In the genomic region with DNA sequence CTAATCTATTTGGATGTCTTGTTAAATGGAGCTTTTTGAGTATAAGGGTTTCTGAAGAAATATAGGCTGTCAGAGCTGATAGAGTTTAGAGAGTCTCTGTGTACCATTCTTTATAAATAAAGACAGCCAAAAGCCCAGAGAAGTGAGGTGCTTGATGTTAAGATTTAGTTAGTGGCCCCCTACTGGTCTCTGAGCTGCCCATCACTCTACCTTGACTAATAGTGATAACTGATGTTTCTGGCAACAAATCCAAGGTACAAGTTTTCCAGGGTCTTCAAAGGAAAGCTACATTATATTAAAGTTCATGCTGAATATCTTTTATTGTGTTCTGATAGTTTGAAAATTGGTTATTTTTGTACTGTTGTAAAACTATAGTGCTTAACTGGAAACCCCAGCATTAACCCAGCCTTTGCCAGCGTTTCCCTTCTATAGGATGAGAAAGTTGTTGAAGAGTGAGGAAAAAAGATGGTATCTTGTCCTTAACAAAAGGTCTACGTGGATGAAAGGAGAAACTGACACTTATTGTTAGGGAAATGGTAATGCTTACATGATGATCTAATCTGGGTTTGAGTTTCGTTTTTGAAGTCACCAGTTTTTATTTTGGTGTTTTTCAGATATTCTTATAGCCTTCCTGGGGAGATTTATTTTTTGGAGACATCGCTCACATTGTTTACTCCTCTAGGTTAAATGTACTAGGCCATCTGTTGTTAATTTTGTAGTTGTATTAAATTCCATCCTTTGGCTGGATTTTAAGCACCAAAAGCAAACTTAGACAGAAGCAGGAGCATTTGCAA, we compare ENCODE assay signal across 11 cellular contexts.
A peak's percentile ranks its signal among the peaks of the same experiment; 100 is the strongest.
DNase-seq lines count a peak whose midpoint lies in the region; ATAC-seq, FAIRE-seq and TF ChIP-seq lines count a peak whose summit lies in the region.
"Had no signal": no experiment of that assay in that cellular context is flagged by ENCODE, and none has a peak within 500 bp of the region (broad histone marks: within the 10 kb centered on the region; RNA-seq: fewer than 3 reads in every experiment).

No MANE protein-coding gene starts in this region.

- H4K20me1 ChIP-seq in GM12878 (ENCODE audit: control insufficient read depth, insufficient read depth) (no peaks in the 10 kb centered on the region), osteoblast (ENCODE audit: insufficient read depth, low read length) (peaks cover 2% of the 10 kb centered on the region)

- DNase-seq in GM03348 (ENCODE audit: low spot score) (peak; percentile 26), GM12878 (ENCODE audit: low read depth, low spot score) (no peak), osteoblast (ENCODE audit: insufficient read length, low spot score, missing footprints) (no peak), HuH-7 (ENCODE audit: low spot score) (no peak)
- DNase-seq in activated naive CD4-positive, alpha-beta T cell treated with anti-CD3 and anti-CD28 coated beads for 36 hours: no peak
- DNase-seq: activated T-cell treated with anti-CD3 and anti-CD28 coated beads, Interleukin-2, amount 50 U/mL, for 48 hours; transverse colon had no signal

- BruUV-seq in GM12878 (replicated peaks; lab: Mats Ljungman, UMichigan): no TSS peak

- H3K27me3 Mint-ChIP-seq in activated naive CD4-positive, alpha-beta T cell treated with anti-CD3 and anti-CD28 coated beads for 36 hours (ENCODE audit: low read depth): no peaks in the 10 kb centered on the region

- H3K9me3 Mint-ChIP-seq in activated naive CD4-positive, alpha-beta T cell treated with anti-CD3 and anti-CD28 coated beads for 36 hours: no peaks in the 10 kb centered on the region

- peaks cover 16% of the 10 kb centered on the region for H3K79me2 ChIP-seq in GM12878 (ENCODE audit: control insufficient read depth, insufficient read depth, low read length)
- no peaks in the 10 kb centered on the region for H3K79me2 ChIP-seq in osteoblast (ENCODE audit: insufficient read depth, low read length)

- no peak overlapping the region for H3K4me3 Mint-ChIP-seq in activated naive CD4-positive, alpha-beta T cell treated with anti-CD3 and anti-CD28 coated beads for 36 hours

- SMC1A ChIA-PET in GM12878 (lab: Charles Lee; ENCODE audit: uncharacterized antibody, unreplicated experiment): interaction anchor here (0.8 to 9.9 kb wide), 22 partner anchors 8 to 140 kb away, joined by 3 to 89 read pairs (median 5); no protein-coding TSS in a partner anchor

- no peak overlapping the region for H3K27ac Mint-ChIP-seq in activated naive CD4-positive, alpha-beta T cell treated with anti-CD3 and anti-CD28 coated beads for 36 hours

- H3K36me3 ChIP-seq in GM12878 (ENCODE audit: control insufficient read depth in 2 of 2, insufficient read depth in 2 of 2, low read length in 1 of 2) (no peaks in the 10 kb centered on the region; a peak in 1 of 4 replicates), osteoblast (ENCODE audit: insufficient read depth, low read length) (no peaks in the 10 kb centered on the region)
- H3K36me3 ChIP-seq: SJCRH30, transverse colon had no signal

- TF ChIP-seq RAD21 in GM12878 (IDR thresholded peaks at IDR 0.05; ENCODE audit: insufficient read depth, low read depth, low read length): peak; percentile 56

- no peak for FAIRE-seq in GM12878 (lab: Jason Lieb, UNC)

- H3K4me3 ChIP-seq in GM12878: no peak overlapping the region
- peak overlapping the region; percentile 53 for H3K4me3 ChIP-seq in osteoblast (ENCODE audit: insufficient read depth, low read length)
- H3K4me3 ChIP-seq: SJCRH30, transverse colon had no signal

- RAD21 ChIA-PET in GM12878 (lab: Charles Lee; ENCODE audit: unreplicated experiment): interaction anchor here (0.9 to 3.3 kb wide), 11 partner anchors 9 to 148 kb away, joined by 3 to 39 read pairs (median 7); no protein-coding TSS in a partner anchor

- TF ChIP-seq CTCF in GM12878 (IDR thresholded peaks at IDR 0.05 in 2 of 3, conservative IDR thresholded peaks at IDR 0.05 in 1 of 3; ENCODE audit: control insufficient read depth in 2 of 3, extremely low read depth in 1 of 3, insufficient read depth in 1 of 3, low read depth in 3 of 3, low read length in 3 of 3) (peak; percentile 41 to 51 (median 45)), osteoblast (IDR thresholded peaks at IDR 0.05; ENCODE audit: extremely low read depth, low read depth, low read length) (peak; percentile 44)

- H3K27ac ChIP-seq in GM12878 (ENCODE audit: control insufficient read depth, insufficient read depth) (peak overlapping the region; percentile 77), osteoblast (ENCODE audit: low read depth, low read length) (no peak overlapping the region)
- H3K27ac ChIP-seq: SJCRH30 had no signal

- no peaks in the 10 kb centered on the region for H3K9me3 ChIP-seq in GM12878 (replicated peaks; ENCODE audit: control insufficient read depth, insufficient read depth, low read length)
- no peaks in the 10 kb centered on the region for H3K9me3 ChIP-seq in osteoblast (ENCODE audit: low read depth, low read length)
- H3K9me3 ChIP-seq: SJCRH30, transverse colon had no signal

- intact Hi-C loops in GM12878 (cut with micrococcal nuclease; ENCODE audit: unreplicated experiment): loop anchor here (5.0 to 10.0 kb wide), 5 partner anchors 60 to 1018 kb away; no protein-coding TSS in a partner anchor
- intact Hi-C loops in activated naive CD4-positive, alpha-beta T cell treated with anti-CD3 and anti-CD28 coated beads for 36 hours (cut with micrococcal nuclease): no loop called here

- H3K4me2 ChIP-seq in GM12878 (ENCODE audit: control insufficient read depth, insufficient read depth): peak overlapping the region; percentile 19
- peak overlapping the region; percentile 65 for H3K4me2 ChIP-seq in osteoblast (ENCODE audit: insufficient read depth, low read length)

- CTCF ChIA-PET in GM12878 (lab: Yijun Ruan, JAX): interaction anchor here (0.7 to 3.4 kb wide), 19 partner anchors 10 to 255 kb away, joined by 3 to 16 read pairs (median 5); no protein-coding TSS in a partner anchor
- CTCF ChIA-PET in activated naive CD4-positive, alpha-beta T cell treated with anti-CD3 and anti-CD28 coated beads for 36 hours (lab: Charles Lee): interaction anchor here (0.6 to 0.7 kb wide), 2 partner anchors 149 to 1354 kb away, joined by 3 read pairs; no protein-coding TSS in a partner anchor

- H3K4me1 ChIP-seq in GM12878 (ENCODE audit: control insufficient read depth, insufficient read depth, low read length) (peaks cover 38% of the 10 kb centered on the region), osteoblast (ENCODE audit: insufficient read depth, low read length) (no peaks in the 10 kb centered on the region)
- H3K4me1 ChIP-seq: SJCRH30 had no signal

- POLR2A ChIA-PET in GM12878 (lab: Charles Lee): interaction anchor here (0.6 to 1.9 kb wide), 6 partner anchors 15 to 218 kb away, joined by 3 to 12 read pairs (median 4); no protein-coding TSS in a partner anchor

- H3K36me3 Mint-ChIP-seq in activated naive CD4-positive, alpha-beta T cell treated with anti-CD3 and anti-CD28 coated beads for 36 hours (ENCODE audit: low read depth): no peaks in the 10 kb centered on the region

- no peaks in the 10 kb centered on the region for H3K4me1 Mint-ChIP-seq in activated naive CD4-positive, alpha-beta T cell treated with anti-CD3 and anti-CD28 coated beads for 36 hours (ENCODE audit: low read depth)

- H3K27me3 ChIP-seq in GM12878 (replicated peaks in 1 of 2; ENCODE audit: control insufficient read depth in 2 of 2, insufficient read depth in 2 of 2, low read length in 1 of 2) (no peaks in the 10 kb centered on the region), osteoblast (ENCODE audit: insufficient read depth, low read length) (no peaks in the 10 kb centered on the region)
- H3K27me3 ChIP-seq: SJCRH30, transverse colon had no signal

- H3K9ac ChIP-seq in GM12878 (ENCODE audit: control insufficient read depth, insufficient read depth, low read length): peak overlapping the region; percentile 9; the same call in 1 of the 2 replicates

- in situ Hi-C loops in GM12878 (cut with MboI): no loop called here

- WGBS in GM12878 (ENCODE audit: insufficient coverage, insufficient replicate concordance, low lambda C conversion rate, missing lambda C conversion rate): 13% methylated on average over 4 of the region's 4 CpGs

- ATAC-seq in HG03354 (IDR thresholded peaks at IDR 0.05; ENCODE audit: poor library complexity, severe bottlenecking, unreplicated experiment): peak; percentile 50
- peak; percentile 52 for ATAC-seq in GM12878
- ATAC-seq in GM18909 (IDR thresholded peaks at IDR 0.05; ENCODE audit: poor library complexity, unreplicated experiment): no peak
- ATAC-seq in GM18505 (IDR thresholded peaks at IDR 0.05; ENCODE audit: unreplicated experiment): no peak

- no peak for TF ChIP-seq EP300 in GM12878 (IDR thresholded peaks at IDR 0.05; ENCODE audit: borderline replicate concordance in 1 of 2, control insufficient read depth in 1 of 2, low read depth in 2 of 2, low read length in 2 of 2)

- H2AFZ ChIP-seq in GM12878 (ENCODE audit: control insufficient read depth, low read depth, low read length) (no peak overlapping the region), osteoblast (ENCODE audit: low read length) (peak overlapping the region; percentile 71)

- TF ChIP-seq POLR2A in GM12878 (IDR thresholded peaks at IDR 0.05; ENCODE audit: low read depth, low read length) (no peak), GM18505 (IDR thresholded peaks at IDR 0.05; ENCODE audit: borderline replicate concordance, extremely low read depth, insufficient read depth, insufficient read length) (no peak)

TF ChIP-seq in GM12878, 131 proteins besides CTCF, POLR2A, EP300 and RAD21 (continues in another document):
- TF ChIP-seq BCL11A (IDR thresholded peaks at IDR 0.05; ENCODE audit: low read depth, low read length): no peak
- TF ChIP-seq, protein P1, sequence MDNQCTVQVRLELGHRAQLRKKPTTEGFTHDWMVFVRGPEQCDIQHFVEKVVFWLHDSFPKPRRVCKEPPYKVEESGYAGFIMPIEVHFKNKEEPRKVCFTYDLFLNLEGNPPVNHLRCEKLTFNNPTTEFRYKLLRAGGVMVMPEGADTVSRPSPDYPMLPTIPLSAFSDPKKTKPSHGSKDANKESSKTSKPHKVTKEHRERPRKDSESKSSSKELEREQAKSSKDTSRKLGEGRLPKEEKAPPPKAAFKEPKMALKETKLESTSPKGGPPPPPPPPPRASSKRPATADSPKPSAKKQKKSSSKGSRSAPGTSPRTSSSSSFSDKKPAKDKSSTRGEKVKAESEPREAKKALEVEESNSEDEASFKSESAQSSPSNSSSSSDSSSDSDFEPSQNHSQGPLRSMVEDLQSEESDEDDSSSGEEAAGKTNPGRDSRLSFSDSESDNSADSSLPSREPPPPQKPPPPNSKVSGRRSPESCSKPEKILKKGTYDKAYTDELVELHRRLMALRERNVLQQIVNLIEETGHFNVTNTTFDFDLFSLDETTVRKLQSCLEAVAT (IDR thresholded peaks at IDR 0.05): no peak

Comparison
In these comparisons a context has a peak if more than half of its experiments do, and no peak if none do; other contexts are left out.
1. ATAC-seq: peak in HG03354 (single experiment) and GM12878 (single experiment); none in GM18909 (single experiment) and GM18505 (single experiment).